8 cellular contexts compared by ENCODE assay signal in genomic region chr19:14529254-14530004, GRCh38. TPM values are rescaled to one million over a fixed set of nuclear protein-coding genes. Genes with fewer than 3 reads are reported as not detected.
A peak's percentile ranks its signal among the peaks of the same experiment; 100 is the strongest.
DNase-seq lines count a peak whose midpoint lies in the region; ATAC-seq, FAIRE-seq and TF ChIP-seq lines count a peak whose summit lies in the region.

Gene TECR (plus strand): TSS chr19:14529594. CDS start chr19:14529697, 103 bp downstream.

- peak within 1 kb of the TSS; percentile 10; the same call in 1 of the 2 replicates for H4K91ac ChIP-seq in IMR-90 (ENCODE audit: insufficient read depth, low read depth, low read length)

- H3K23ac ChIP-seq in IMR-90 (ENCODE audit: low read depth, low read length) = peak within 1 kb of the TSS; percentile 77; the same call in 1 of the 2 replicates

- H4K20me1 ChIP-seq in IMR-90 (ENCODE audit: insufficient read depth, low read length) = peaks cover 3% of the 10 kb centered on the region; the same call in 1 of the 2 replicates
- no peaks in the 10 kb centered on the region for H4K20me1 ChIP-seq in endothelial cell of umbilical vein (replicated peaks; ENCODE audit: control insufficient read depth, extremely low read depth, insufficient read depth, low read length)

- TF ChIP-seq POLR2A in IMR-90 (IDR thresholded peaks at IDR 0.05; ENCODE audit: low read depth, low read length) = peak; percentile 93
- TF ChIP-seq POLR2A in endothelial cell of umbilical vein (IDR thresholded peaks at IDR 0.05; ENCODE audit: low read depth, low read length) = peak; percentile 94

- H3K4me1 ChIP-seq in IMR-90 (ENCODE audit: control insufficient read depth, insufficient read depth, low read length) (peaks cover 2% of the 10 kb centered on the region; the same call in 1 of the 2 replicates), endothelial cell of umbilical vein (ENCODE audit: control insufficient read depth, extremely low read depth, insufficient read depth, low read length) (peaks cover 7% of the 10 kb centered on the region)

- intact Hi-C loops in IMR-90 (cut with micrococcal nuclease) (no loop called here), endothelial cell of umbilical vein (cut with micrococcal nuclease) (loop anchor here (1.0 to 5.0 kb wide), 2 partner anchors 11 to 578 kb away; partner anchors contain the start of genes DNAJB1 and SYDE1)

- peak; percentile 94 for ATAC-seq in GM21528 (IDR thresholded peaks at IDR 0.05; ENCODE audit: low FRiP score, unreplicated experiment)
- ATAC-seq in IMR-90 (ENCODE audit: low read depth) = peak; percentile 99

- CTCF ChIA-PET in IMR-90 (lab: Yijun Ruan, JAX) = no interaction called here
- CTCF ChIA-PET in endothelial cell of umbilical vein (lab: Charles Lee) = interaction anchor here (1.0 kb wide), 1 partner anchor 9 kb away, joined by 4 read pairs; no protein-coding TSS in a partner anchor

- TF ChIP-seq CTCF in IMR-90 (conservative IDR thresholded peaks at IDR 0.05; ENCODE audit: low read depth, low read length) = no peak
- no peak for TF ChIP-seq CTCF in endothelial cell of umbilical vein (IDR thresholded peaks at IDR 0.05; ENCODE audit: extremely low read depth in 1 of 2, insufficient read depth in 1 of 2, low read depth in 1 of 2, low read length in 2 of 2)

- H3K79me1 ChIP-seq in IMR-90 (ENCODE audit: low read depth in 1 of 2, low read length in 2 of 2) = peaks cover 10 to 36% of the 10 kb centered on the region in 2 experiments; a peak in 3 of 4 replicates

- peak within 1 kb of the TSS; percentile 73 for H3K4ac ChIP-seq in IMR-90 (ENCODE audit: low read depth, low read length)

- 1% methylated on average over 29 of the region's 59 CpGs; no CpG with 5 or more reads in 1 of the 2 experiments for WGBS in IMR-90 (ENCODE audit: extremely low coverage in 2 of 2, insufficient read length in 1 of 2), 2 experiments

- no peak within 1 kb of the TSS for H2BK20ac ChIP-seq in IMR-90 (ENCODE audit: low read depth, low read length)

- H3K4me2 ChIP-seq in IMR-90 (ENCODE audit: low read depth, low read length) (peak within 1 kb of the TSS; percentile 92), endothelial cell of umbilical vein (ENCODE audit: insufficient read depth, low read length) (peak within 1 kb of the TSS; percentile 89)

- H3K79me2 ChIP-seq in endothelial cell of umbilical vein (ENCODE audit: control insufficient read depth, insufficient read depth, low read length) = peaks cover 19% of the 10 kb centered on the region

- H3K18ac ChIP-seq in IMR-90 (ENCODE audit: low read depth, low read length) = peak within 1 kb of the TSS; percentile 14; the same call in 1 of the 2 replicates

- peak; percentile 100 for DNase-seq in DMS 273 (lab: John Stamatoyannopoulos, UW; ENCODE audit: unreplicated experiment)
- peak; percentile 100 for DNase-seq in IMR-90
- peak; percentile 100 for DNase-seq in OCI-M1 (lab: John Stamatoyannopoulos, UW)
- DNase-seq in activated T-cell treated with anti-CD3 and anti-CD28 coated beads for 24 hours (ENCODE audit: low read depth) = peak; percentile 100
- DNase-seq in endothelial cell of umbilical vein (ENCODE audit: low read depth, low spot score) = peak; percentile 100
- peak; percentile 99 for DNase-seq in middle frontal gyrus (ENCODE audit: extremely low spot score, low spot score)
- peak; percentile 100 for DNase-seq in stimulated activated CD8-positive, alpha-beta memory T cell treated with anti-CD3 and anti-CD28 coated beads, Interleukin-2, amount 100 ng/mL, for 48 hours (ENCODE audit: low read depth in 2 of 2)

- peak within 1 kb of the TSS; percentile 34; the same call in 1 of the 2 replicates for H2AK5ac ChIP-seq in IMR-90 (ENCODE audit: low read depth, low read length)

- no TSS peak for BruUV-seq in IMR-90 (replicated peaks; lab: Mats Ljungman, UMichigan)
- TSS peak; percentile 50 for BruUV-seq in endothelial cell of umbilical vein (replicated peaks; lab: Mats Ljungman, UMichigan)

- peak within 1 kb of the TSS; percentile 87 for H2AK9ac ChIP-seq in IMR-90 (replicated peaks; ENCODE audit: low read depth, low read length, poor library complexity)

- POLR2A ChIA-PET in IMR-90 (lab: Charles Lee; ENCODE audit: unreplicated experiment) = no interaction called here
- POLR2A ChIA-PET in endothelial cell of umbilical vein (lab: Charles Lee) = no interaction called here

- H3K9me3 ChIP-seq in IMR-90 (ENCODE audit: control insufficient read depth, insufficient read depth, low read length) (no peaks in the 10 kb centered on the region), endothelial cell of umbilical vein (replicated peaks; ENCODE audit: control insufficient read depth, insufficient read depth, low read length) (no peaks in the 10 kb centered on the region)

- in situ Hi-C loops in IMR-90 (cut with MboI; ENCODE audit: low sequenced_read_pairs) = no loop called here

- dilution Hi-C loops in IMR-90 (cut with HindIII; ENCODE audit: low sequenced_read_pairs, unreplicated experiment) = no loop called here
- dilution Hi-C loops in endothelial cell of umbilical vein (cut with MboI; ENCODE audit: extremely low pct_ligation_motif_present, low sequenced_read_pairs) = no loop called here

- H3K4me3 ChIP-seq in IMR-90 (ENCODE audit: insufficient read depth, low read depth, low read length) (peak within 1 kb of the TSS; percentile 80), endothelial cell of umbilical vein (replicated peaks in 1 of 3; ENCODE audit: insufficient read depth in 1 of 3, low read depth in 1 of 3, low read length in 3 of 3) (peak within 1 kb of the TSS; percentile 24 to 90 (median 67))

- no peak for TF ChIP-seq RAD21 in IMR-90 (IDR thresholded peaks at IDR 0.05; ENCODE audit: low read length)

- peaks cover 5% of the 10 kb centered on the region; the same call in 1 of the 2 replicates for H3K9me1 ChIP-seq in IMR-90 (ENCODE audit: insufficient read depth, low read length)
- H3K9me1 ChIP-seq in endothelial cell of umbilical vein (replicated peaks; ENCODE audit: control insufficient read depth, extremely low read depth, insufficient read depth, low read length) = no peaks in the 10 kb centered on the region

- peak within 1 kb of the TSS; percentile 25; the same call in 1 of the 3 replicates for H2BK15ac ChIP-seq in IMR-90 (ENCODE audit: low read depth, low read length)

- H3K9ac ChIP-seq in IMR-90 (ENCODE audit: low read depth, low read length) (peak within 1 kb of the TSS; percentile 89), endothelial cell of umbilical vein (replicated peaks; ENCODE audit: extremely low read depth, insufficient read depth, low read length) (peak within 1 kb of the TSS; percentile 51)

- peak within 1 kb of the TSS; percentile 60 for H2BK5ac ChIP-seq in IMR-90 (ENCODE audit: low read depth, low read length, poor library complexity, severe bottlenecking)

- peak within 1 kb of the TSS; percentile 66 for H3K14ac ChIP-seq in IMR-90 (replicated peaks; ENCODE audit: low read depth, low read length)

- 0 out of 2 replicates have a peak within 1 kb of the TSS, but pooled peaks have one; percentile 13 for H2BK120ac ChIP-seq in IMR-90 (ENCODE audit: low read depth, low read length)

- FAIRE-seq in endothelial cell of umbilical vein (lab: Jason Lieb, UNC) = peak; percentile 100

- peak within 1 kb of the TSS; percentile 47 for H3K56ac ChIP-seq in IMR-90 (ENCODE audit: extremely low read depth, insufficient read depth, low read length)

- H3K36me3 ChIP-seq in IMR-90 (ENCODE audit: control insufficient read depth, insufficient read depth, low read length) (no peaks in the 10 kb centered on the region), endothelial cell of umbilical vein (ENCODE audit: control insufficient read depth in 2 of 2, extremely low read depth in 1 of 2, insufficient read depth in 2 of 2, low read length in 2 of 2) (no peaks in the 10 kb centered on the region)

- peak within 1 kb of the TSS; percentile 69 for H4K5ac ChIP-seq in IMR-90 (ENCODE audit: low read depth, low read length)

- H3K27ac ChIP-seq in IMR-90 (ENCODE audit: insufficient read depth, low read length) = peak within 1 kb of the TSS; percentile 78
- H3K27ac ChIP-seq in endothelial cell of umbilical vein (ENCODE audit: insufficient read depth, low read depth, low read length) = peak within 1 kb of the TSS; percentile 27

- peak within 1 kb of the TSS; percentile 97 for H2AFZ ChIP-seq in IMR-90 (replicated peaks; ENCODE audit: low read length, poor library complexity)
- peak within 1 kb of the TSS; percentile 75 for H2AFZ ChIP-seq in endothelial cell of umbilical vein (ENCODE audit: low read depth, low read length)

- no peaks in the 10 kb centered on the region for H3K27me3 ChIP-seq in IMR-90 (ENCODE audit: control insufficient read depth, insufficient read depth, low read length)
- H3K27me3 ChIP-seq in endothelial cell of umbilical vein (ENCODE audit: control insufficient read depth in 2 of 2, insufficient read depth in 2 of 2, low read length in 2 of 2) = no peaks in the 10 kb centered on the region

- peak within 1 kb of the TSS; percentile 9 to 82; a peak in 3 of 4 replicates for H4K8ac ChIP-seq in IMR-90 (ENCODE audit: low read depth in 2 of 2, low read length in 2 of 2)

TF ChIP-seq in IMR-90, 13 proteins besides CTCF, POLR2A, EP300 and RAD21 (continues in another document):
- TF ChIP-seq MAFK (IDR thresholded peaks at IDR 0.05; ENCODE audit: low read depth, low read length) (peak; percentile 65), CEBPB (IDR thresholded peaks at IDR 0.05; ENCODE audit: low read depth, low read length) (peak; percentile 70)

TF ChIP-seq in endothelial cell of umbilical vein, 7 proteins besides CTCF, POLR2A, EP300 and RAD21:
- TF ChIP-seq POLR2AphosphoS5 (IDR thresholded peaks at IDR 0.05; ENCODE audit: insufficient read depth, low read depth, low read length) = peak; percentile 90
- TF ChIP-seq EZH2 (IDR thresholded peaks at IDR 0.05; ENCODE audit: borderline replicate concordance, low read depth, low read length, severe bottlenecking) = no peak

RNA-seq across cellular contexts. Expression of gene TECR, which starts in this region (rescaled TPM):
- total RNA-seq in IMR-90 (2012; rRNA removed) (35.8 and 46.2 TPM in 2 replicates), endothelial cell of umbilical vein (109 and 110 TPM in 2 replicates)
- polyA plus RNA-seq in IMR-90 (2012; rRNA removed) (81.2 and 102 TPM in 2 replicates), endothelial cell of umbilical vein (193 and 231 TPM in 2 replicates)
- 74.3 and 124 TPM in 2 replicates for polyA plus RNA-seq in IMR-90 (2012; cell fraction: cytosol; rRNA removed)
- polyA plus RNA-seq in IMR-90 (2012; cell fraction: nucleus; rRNA removed; ENCODE audit: low replicate concordance) = 111 and 215 TPM in 2 replicates
- 84.4 and 92.2 TPM in 2 replicates for polyA plus RNA-seq in endothelial cell of umbilical vein (2011; cell fraction: cytosol; rRNA removed)
- polyA plus RNA-seq in endothelial cell of umbilical vein (2011; cell fraction: nucleus; rRNA removed) = 86.2 and 88.0 TPM in 2 replicates
- 75.8 and 79.0 TPM in 2 replicates for polyA plus RNA-seq in endothelial cell of umbilical vein (2012)
- polyA minus RNA-seq in endothelial cell of umbilical vein = 99.0 and 116 TPM in 2 replicates
- 376 TPM for polyA minus RNA-seq in endothelial cell of umbilical vein (2011; cell fraction: cytosol; rRNA and poly(A)+ RNA removed)
- 30.6 and 38.0 TPM in 2 replicates for polyA minus RNA-seq in endothelial cell of umbilical vein (2011; cell fraction: nucleus; rRNA and poly(A)+ RNA removed)

Comparison
In these comparisons a context has a peak if more than half of its experiments do, and no peak if none do; other contexts are left out.
1. Peak in every context shown above with its lines: DNase-seq, ATAC-seq, H3K4me3 ChIP-seq and H3K27ac ChIP-seq.